Comparison of ENCODE assay signal across 8 cellular contexts in the genomic region with DNA sequence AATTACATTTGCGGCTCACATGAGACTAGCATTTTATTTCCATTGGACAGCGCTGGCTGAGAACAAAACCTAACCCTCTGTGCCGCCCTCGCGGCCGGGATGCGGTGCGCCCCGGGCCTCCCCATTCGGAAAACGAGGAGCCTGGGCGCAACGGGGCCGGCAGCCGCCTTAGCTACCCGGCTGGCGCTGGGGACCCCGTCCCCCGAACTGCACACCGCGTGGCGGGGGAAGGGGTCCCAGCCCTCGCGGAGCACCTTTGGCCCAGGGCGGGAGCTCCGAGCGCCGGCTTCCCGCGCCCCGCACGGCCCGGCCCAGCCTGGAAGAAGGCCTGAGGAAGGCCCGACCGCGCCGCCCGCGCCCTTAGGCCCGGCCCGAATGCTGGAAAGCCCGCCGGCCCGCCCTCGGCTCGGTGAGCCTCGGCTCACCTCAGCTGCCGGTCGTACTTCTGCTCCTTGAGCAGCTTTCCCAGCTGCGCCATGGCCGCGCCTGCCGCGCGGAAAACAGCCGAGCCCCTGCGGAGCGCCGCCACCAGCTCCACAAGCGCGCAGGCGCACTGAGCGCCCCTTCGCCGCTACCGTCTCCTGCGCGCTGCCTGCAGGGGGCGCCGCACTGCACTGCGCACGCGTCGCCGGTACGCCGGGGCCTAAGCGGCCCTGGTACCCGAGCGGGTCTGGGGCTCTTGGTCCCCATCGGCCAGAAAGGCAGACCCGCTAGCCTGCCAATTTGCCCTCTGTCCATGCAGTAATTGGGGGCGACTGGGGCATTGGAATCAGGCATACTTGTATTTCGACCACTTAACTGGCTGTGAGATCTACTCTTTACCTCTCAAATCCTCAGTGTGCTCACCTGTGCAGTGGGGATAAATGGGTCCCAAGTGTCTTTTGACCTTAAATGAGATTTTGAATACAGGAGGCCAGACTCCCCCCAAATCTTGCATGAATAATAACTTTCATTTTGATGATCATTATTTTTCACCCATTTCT. TPM values are rescaled to one million over a fixed set of nuclear protein-coding genes. Genes with fewer than 3 reads are reported as not detected.
A peak's percentile ranks its signal among the peaks of the same experiment; 100 is the strongest.
DNase-seq lines count a peak whose midpoint lies in the region; ATAC-seq and TF ChIP-seq lines count a peak whose summit lies in the region.

Gene NAE1, minus strand, starts transcription at position 555 of the 983 bp plus-strand sequence. Its CDS starts 77 bp downstream, at position 478.

- no TSS peak for BruUV-seq in Panc1 (replicated peaks; lab: Mats Ljungman, UMichigan)

- ATAC-seq in DND-41 (ENCODE audit: insufficient read depth, low read depth): peak; percentile 89
- ATAC-seq in GM21737 (IDR thresholded peaks at IDR 0.05; ENCODE audit: unreplicated experiment): peak; percentile 92
- peak; percentile 96 for ATAC-seq in Panc1
- ATAC-seq in naive thymus-derived CD8-positive, alpha-beta T cell: peak; percentile 90 to 92

- peak within 1 kb of the TSS; percentile 85 to 87 for H3K4me3 ChIP-seq in DND-41 (ENCODE audit: low read depth in 1 of 2, low read length in 2 of 2)
- no peak within 1 kb of the TSS for H3K4me3 ChIP-seq in KMS-11 (IDR thresholded peaks at IDR 0.05; ENCODE audit: insufficient read depth, low read depth, low read length)
- H3K4me3 ChIP-seq in Panc1 (ENCODE audit: low read depth in 2 of 2, low read length in 2 of 2): peak within 1 kb of the TSS; percentile 73 to 74
- peak within 1 kb of the TSS; percentile 70 to 92 (median 74) for H3K4me3 ChIP-seq in fibroblast of lung (replicated peaks in 1 of 4; ENCODE audit: control extremely low read depth in 1 of 4, insufficient read depth in 1 of 4, low read depth in 3 of 4, low read length in 4 of 4)

- peak within 1 kb of the TSS; percentile 67 to 91 (median 79) for H3K4me3 Mint-ChIP-seq in naive thymus-derived CD8-positive, alpha-beta T cell

- peaks cover 6 to 22% (median 7%) of the 10 kb centered on the region in 3 donors for H3K36me3 Mint-ChIP-seq in naive thymus-derived CD8-positive, alpha-beta T cell

- intact Hi-C loops in Panc1 (cut with micrococcal nuclease; ENCODE audit: unreplicated experiment): loop anchor here (5.0 kb wide), 1 partner anchor 37 kb away; no protein-coding TSS in a partner anchor

- no peaks in the 10 kb centered on the region for H3K9me3 Mint-ChIP-seq in naive thymus-derived CD8-positive, alpha-beta T cell

- peaks cover 17 to 34% (median 27%) of the 10 kb centered on the region in 4 donors for H3K4me1 Mint-ChIP-seq in naive thymus-derived CD8-positive, alpha-beta T cell

- H3K36me3 ChIP-seq in DND-41 (ENCODE audit: insufficient read depth, low read length) (peaks cover 36% of the 10 kb centered on the region), KMS-11 (ENCODE audit: insufficient read depth) (no peaks in the 10 kb centered on the region), Panc1 (ENCODE audit: control insufficient read depth, insufficient read depth, low read length) (peaks cover 3% of the 10 kb centered on the region; the same call in 1 of the 2 replicates), fibroblast of lung (ENCODE audit: control insufficient read depth, insufficient read depth, low read length) (no peaks in the 10 kb centered on the region)

- H3K79me2 ChIP-seq in DND-41 (ENCODE audit: insufficient read depth, low read length): peaks cover 51% of the 10 kb centered on the region
- peaks cover 39% of the 10 kb centered on the region for H3K79me2 ChIP-seq in KMS-11 (ENCODE audit: insufficient read depth, low read depth)
- peaks cover 17% of the 10 kb centered on the region for H3K79me2 ChIP-seq in fibroblast of lung (ENCODE audit: control insufficient read depth, insufficient read depth, low read length)

- H3K4me1 ChIP-seq in DND-41 (ENCODE audit: insufficient read depth, low read length) (peaks cover 42% of the 10 kb centered on the region), KMS-11 (ENCODE audit: low read depth, poor library complexity, severe bottlenecking) (peaks cover 15% of the 10 kb centered on the region), Panc1 (ENCODE audit: control insufficient read depth, insufficient read depth, low read length) (peaks cover 6% of the 10 kb centered on the region; the same call in 1 of the 2 replicates), fibroblast of lung (ENCODE audit: control insufficient read depth, extremely low read depth, insufficient read depth, low read length) (no peaks in the 10 kb centered on the region)

- POLR2A ChIA-PET in Panc1 (lab: Charles Lee): interaction anchor here (0.6 kb wide), 1 partner anchor 12 kb away, joined by 5 read pairs; no protein-coding TSS in a partner anchor
- POLR2A ChIA-PET in naive thymus-derived CD8-positive, alpha-beta T cell (lab: Charles Lee): interaction anchor here (0.5 to 2.8 kb wide), 15 partner anchors 10 to 424 kb away, joined by 3 to 25 read pairs (median 5); partner anchors contain the start of genes CIAO2B, CKLF, CMTM3 and DYNC1LI2

- H3K27me3 ChIP-seq in DND-41 (ENCODE audit: insufficient read depth, low read length, poor library complexity) (no peaks in the 10 kb centered on the region), KMS-11 (ENCODE audit: insufficient read depth, low read depth) (no peaks in the 10 kb centered on the region), Panc1 (ENCODE audit: control insufficient read depth, insufficient read depth, low read length) (no peaks in the 10 kb centered on the region), fibroblast of lung (ENCODE audit: control insufficient read depth, insufficient read depth, low read length) (peaks cover 5% of the 10 kb centered on the region)

- H3K27me3 Mint-ChIP-seq in naive thymus-derived CD8-positive, alpha-beta T cell: peaks cover 0 to 3% (median 0%) of the 10 kb centered on the region in 5 donors

- peak; percentile 89 for DNase-seq in DND-41
- DNase-seq in Panc1 (ENCODE audit: low read depth, low spot score): peak; percentile 50
- peak; percentile 86 for DNase-seq in activated T-helper 1 cell treated with Interleukin-2 at 50 U/mL for 16 hours (ENCODE audit: low read depth)
- peak; percentile 76 to 85 for DNase-seq in fibroblast of lung (ENCODE audit: low read depth in 2 of 2)
- peak; percentile 80 to 95 (median 90) for DNase-seq in naive thymus-derived CD8-positive, alpha-beta T cell
- DNase-seq in stimulated activated naive CD4-positive, alpha-beta T cell (lab: John Stamatoyannopoulos, UW): peak; percentile 79 to 93 (median 84)

- H3K9ac ChIP-seq in DND-41 (ENCODE audit: low read depth, low read length): peak within 1 kb of the TSS; percentile 95
- peak within 1 kb of the TSS; percentile 93 for H3K9ac ChIP-seq in KMS-11
- H3K9ac ChIP-seq in fibroblast of lung (ENCODE audit: insufficient read depth, low read length): peak within 1 kb of the TSS; percentile 94

- H2AFZ ChIP-seq in DND-41 (ENCODE audit: low read depth, low read length) (peak within 1 kb of the TSS; percentile 87), KMS-11 (ENCODE audit: low read depth) (peak within 1 kb of the TSS; percentile 60), fibroblast of lung (ENCODE audit: low read length) (peak within 1 kb of the TSS; percentile 79)

- in situ Hi-C loops in Panc1 (cut with HindIII; ENCODE audit: low pct_unique_long_range_greater_than_20kb, low sequenced_read_pairs): no loop called here

- peak within 1 kb of the TSS in 8 of 10 donors; percentile 47 to 88 (median 67) for H3K27ac Mint-ChIP-seq in naive thymus-derived CD8-positive, alpha-beta T cell

- TF ChIP-seq CTCF in DND-41 (IDR thresholded peaks at IDR 0.05; ENCODE audit: borderline replicate concordance, extremely low read depth, low read length, poor library complexity, severe bottlenecking) (peak; percentile 98), KMS-11 (conservative IDR thresholded peaks at IDR 0.05; ENCODE audit: low read depth, low read length) (peak; percentile 85), Panc1 (IDR thresholded peaks at IDR 0.05) (peak; percentile 97), fibroblast of lung (conservative IDR thresholded peaks at IDR 0.05 in 1 of 2, IDR thresholded peaks at IDR 0.05 in 1 of 2; ENCODE audit: low read depth in 1 of 2, low read length in 2 of 2) (peak; percentile 79 to 90)

- H4K20me1 ChIP-seq in DND-41 (ENCODE audit: insufficient read depth, low read length): peaks cover 28% of the 10 kb centered on the region
- no peaks in the 10 kb centered on the region for H4K20me1 ChIP-seq in KMS-11 (ENCODE audit: insufficient read depth)
- no peaks in the 10 kb centered on the region for H4K20me1 ChIP-seq in fibroblast of lung (ENCODE audit: control insufficient read depth, extremely low read depth, insufficient read depth, low read length)

- H3K27ac ChIP-seq in DND-41 (ENCODE audit: low read length) (peak within 1 kb of the TSS; percentile 89), KMS-11 (peak within 1 kb of the TSS; percentile 68), Panc1 (ENCODE audit: low read length) (peak within 1 kb of the TSS; percentile 80), fibroblast of lung (ENCODE audit: insufficient read depth, low read length) (peak within 1 kb of the TSS; percentile 72)

- H3K4me2 ChIP-seq in DND-41 (ENCODE audit: insufficient read depth, low read length) (peak within 1 kb of the TSS; percentile 69), KMS-11 (peak within 1 kb of the TSS; percentile 87), fibroblast of lung (ENCODE audit: extremely low read depth, insufficient read depth, low read length) (peak within 1 kb of the TSS; percentile 60)

- H3K9me3 ChIP-seq in DND-41 (ENCODE audit: insufficient read depth, low read length, severe bottlenecking): no peaks in the 10 kb centered on the region
- no peaks in the 10 kb centered on the region for H3K9me3 ChIP-seq in Panc1 (ENCODE audit: control insufficient read depth, insufficient read depth, low read depth, low read length)
- no peaks in the 10 kb centered on the region for H3K9me3 ChIP-seq in fibroblast of lung (ENCODE audit: control insufficient read depth, insufficient read depth, low read depth, low read length)

- CTCF ChIA-PET in Panc1 (lab: Charles Lee): interaction anchor here (0.6 to 1.9 kb wide), 8 partner anchors 11 to 179 kb away, joined by 3 to 28 read pairs (median 4); no protein-coding TSS in a partner anchor

RNA-seq across cellular contexts. Expression of gene NAE1, which starts in this region (rescaled TPM):
- total RNA-seq in Panc1 (2021; ENCODE audit: unreplicated experiment) (70.7 TPM), fibroblast of lung (47.4 and 52.6 TPM in 2 replicates)
- polyA plus RNA-seq in Panc1 (2012; ENCODE audit: insufficient read length): 42.7 TPM
- polyA plus RNA-seq in fibroblast of lung: 59.7 TPM in 2 replicates
- polyA plus RNA-seq in fibroblast of lung (2012): 47.8 and 51.0 TPM in 2 replicates
- polyA minus RNA-seq in fibroblast of lung (ENCODE audit: low replicate concordance): 2.4 and 2.6 TPM in 2 replicates
- total RNA-seq in naive thymus-derived CD8-positive, alpha-beta T cell: 100 to 1,000 TPM; 103 to 113 TPM
- 100 to 1,000 TPM in 1 of 3 donors, 10 to 100 TPM in 2; 84.7 to 107 (median 95.7) TPM for polyA plus RNA-seq in naive thymus-derived CD8-positive, alpha-beta T cell
